Comparison of ENCODE assay signal across 1 cellular context in the genomic region with DNA sequence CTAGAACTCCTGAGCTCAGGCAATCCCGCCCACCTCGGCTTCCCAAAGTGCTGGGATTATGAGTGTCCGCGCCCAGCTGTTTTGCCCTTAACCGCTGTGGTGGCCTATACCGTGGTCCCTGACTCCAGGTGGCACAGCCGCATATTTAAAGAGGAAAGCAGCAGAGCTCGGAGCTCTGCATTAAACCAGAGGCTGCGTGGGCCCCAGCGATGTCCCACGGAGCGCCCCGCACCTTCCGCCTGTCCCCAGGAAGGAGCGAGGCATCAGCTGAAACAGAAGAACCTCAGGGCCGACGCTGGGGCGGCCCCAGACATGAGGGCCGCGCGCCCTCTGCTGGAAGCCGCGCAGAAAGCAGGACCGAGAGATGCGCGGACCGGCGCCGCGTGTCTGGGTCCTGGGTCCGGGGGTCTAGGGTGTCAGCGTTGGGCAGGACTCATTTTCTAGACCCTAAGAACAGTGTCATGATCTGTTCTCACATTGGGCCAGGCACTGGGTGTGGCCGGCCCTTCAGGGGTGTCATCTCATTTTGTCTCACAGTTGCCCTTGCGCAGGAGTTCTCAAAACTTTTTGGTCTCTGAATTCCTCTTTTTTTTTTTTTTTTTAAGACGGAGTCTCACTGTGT.
TF ChIP-seq lines count a peak whose summit lies in the region.

No MANE protein-coding gene starts in this region.

TF ChIP-seq in HEK293, 187 proteins besides CTCF, POLR2A, EP300 and RAD21 (continued from another document and continues in another):
- TF ChIP-seq, protein P1, sequence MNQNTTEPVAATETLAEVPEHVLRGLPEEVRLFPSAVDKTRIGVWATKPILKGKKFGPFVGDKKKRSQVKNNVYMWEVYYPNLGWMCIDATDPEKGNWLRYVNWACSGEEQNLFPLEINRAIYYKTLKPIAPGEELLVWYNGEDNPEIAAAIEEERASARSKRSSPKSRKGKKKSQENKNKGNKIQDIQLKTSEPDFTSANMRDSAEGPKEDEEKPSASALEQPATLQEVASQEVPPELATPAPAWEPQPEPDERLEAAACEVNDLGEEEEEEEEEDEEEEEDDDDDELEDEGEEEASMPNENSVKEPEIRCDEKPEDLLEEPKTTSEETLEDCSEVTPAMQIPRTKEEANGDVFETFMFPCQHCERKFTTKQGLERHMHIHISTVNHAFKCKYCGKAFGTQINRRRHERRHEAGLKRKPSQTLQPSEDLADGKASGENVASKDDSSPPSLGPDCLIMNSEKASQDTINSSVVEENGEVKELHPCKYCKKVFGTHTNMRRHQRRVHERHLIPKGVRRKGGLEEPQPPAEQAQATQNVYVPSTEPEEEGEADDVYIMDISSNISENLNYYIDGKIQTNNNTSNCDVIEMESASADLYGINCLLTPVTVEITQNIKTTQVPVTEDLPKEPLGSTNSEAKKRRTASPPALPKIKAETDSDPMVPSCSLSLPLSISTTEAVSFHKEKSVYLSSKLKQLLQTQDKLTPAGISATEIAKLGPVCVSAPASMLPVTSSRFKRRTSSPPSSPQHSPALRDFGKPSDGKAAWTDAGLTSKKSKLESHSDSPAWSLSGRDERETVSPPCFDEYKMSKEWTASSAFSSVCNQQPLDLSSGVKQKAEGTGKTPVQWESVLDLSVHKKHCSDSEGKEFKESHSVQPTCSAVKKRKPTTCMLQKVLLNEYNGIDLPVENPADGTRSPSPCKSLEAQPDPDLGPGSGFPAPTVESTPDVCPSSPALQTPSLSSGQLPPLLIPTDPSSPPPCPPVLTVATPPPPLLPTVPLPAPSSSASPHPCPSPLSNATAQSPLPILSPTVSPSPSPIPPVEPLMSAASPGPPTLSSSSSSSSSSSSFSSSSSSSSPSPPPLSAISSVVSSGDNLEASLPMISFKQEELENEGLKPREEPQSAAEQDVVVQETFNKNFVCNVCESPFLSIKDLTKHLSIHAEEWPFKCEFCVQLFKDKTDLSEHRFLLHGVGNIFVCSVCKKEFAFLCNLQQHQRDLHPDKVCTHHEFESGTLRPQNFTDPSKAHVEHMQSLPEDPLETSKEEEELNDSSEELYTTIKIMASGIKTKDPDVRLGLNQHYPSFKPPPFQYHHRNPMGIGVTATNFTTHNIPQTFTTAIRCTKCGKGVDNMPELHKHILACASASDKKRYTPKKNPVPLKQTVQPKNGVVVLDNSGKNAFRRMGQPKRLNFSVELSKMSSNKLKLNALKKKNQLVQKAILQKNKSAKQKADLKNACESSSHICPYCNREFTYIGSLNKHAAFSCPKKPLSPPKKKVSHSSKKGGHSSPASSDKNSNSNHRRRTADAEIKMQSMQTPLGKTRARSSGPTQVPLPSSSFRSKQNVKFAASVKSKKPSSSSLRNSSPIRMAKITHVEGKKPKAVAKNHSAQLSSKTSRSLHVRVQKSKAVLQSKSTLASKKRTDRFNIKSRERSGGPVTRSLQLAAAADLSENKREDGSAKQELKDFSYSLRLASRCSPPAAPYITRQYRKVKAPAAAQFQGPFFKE (tag by site-specific recombination; IDR thresholded peaks at IDR 0.05; ENCODE audit: borderline replicate concordance): no peak
- TF ChIP-seq ZBTB17 (tag by site-specific recombination; IDR thresholded peaks at IDR 0.05): no peak
- peak; percentile 43 for TF ChIP-seq ZFHX2 (tag by site-specific recombination; conservative IDR thresholded peaks at IDR 0.05)
- 0 out of 2 replicates have a peak, but pooled peaks have one; percentile 57 for TF ChIP-seq ZNF2 (tag by site-specific recombination; IDR thresholded peaks at IDR 0.05)
- peak; percentile 37; the same call in 1 of the 2 replicates for TF ChIP-seq GLIS2 (tag by site-specific recombination; IDR thresholded peaks at IDR 0.05)
- no peak for TF ChIP-seq ZNF660 (tag by site-specific recombination; IDR thresholded peaks at IDR 0.05)
- TF ChIP-seq SALL2 (tag by site-specific recombination; IDR thresholded peaks at IDR 0.05; ENCODE audit: borderline replicate concordance): no peak
- TF ChIP-seq HOXC10 (CRISPR knock-in tag; IDR thresholded peaks at IDR 0.05): no peak
- TF ChIP-seq ZNF416 (tag by site-specific recombination; IDR thresholded peaks at IDR 0.05): no peak
- no peak for TF ChIP-seq ELK4 (IDR thresholded peaks at IDR 0.05; ENCODE audit: borderline replicate concordance, low read depth, low read length)
- no peak for TF ChIP-seq ZNF354C (tag by site-specific recombination; IDR thresholded peaks at IDR 0.05; ENCODE audit: borderline replicate concordance, low read depth)
- TF ChIP-seq ZNF324 (tag by site-specific recombination; IDR thresholded peaks at IDR 0.05): no peak
- TF ChIP-seq, protein P2, sequence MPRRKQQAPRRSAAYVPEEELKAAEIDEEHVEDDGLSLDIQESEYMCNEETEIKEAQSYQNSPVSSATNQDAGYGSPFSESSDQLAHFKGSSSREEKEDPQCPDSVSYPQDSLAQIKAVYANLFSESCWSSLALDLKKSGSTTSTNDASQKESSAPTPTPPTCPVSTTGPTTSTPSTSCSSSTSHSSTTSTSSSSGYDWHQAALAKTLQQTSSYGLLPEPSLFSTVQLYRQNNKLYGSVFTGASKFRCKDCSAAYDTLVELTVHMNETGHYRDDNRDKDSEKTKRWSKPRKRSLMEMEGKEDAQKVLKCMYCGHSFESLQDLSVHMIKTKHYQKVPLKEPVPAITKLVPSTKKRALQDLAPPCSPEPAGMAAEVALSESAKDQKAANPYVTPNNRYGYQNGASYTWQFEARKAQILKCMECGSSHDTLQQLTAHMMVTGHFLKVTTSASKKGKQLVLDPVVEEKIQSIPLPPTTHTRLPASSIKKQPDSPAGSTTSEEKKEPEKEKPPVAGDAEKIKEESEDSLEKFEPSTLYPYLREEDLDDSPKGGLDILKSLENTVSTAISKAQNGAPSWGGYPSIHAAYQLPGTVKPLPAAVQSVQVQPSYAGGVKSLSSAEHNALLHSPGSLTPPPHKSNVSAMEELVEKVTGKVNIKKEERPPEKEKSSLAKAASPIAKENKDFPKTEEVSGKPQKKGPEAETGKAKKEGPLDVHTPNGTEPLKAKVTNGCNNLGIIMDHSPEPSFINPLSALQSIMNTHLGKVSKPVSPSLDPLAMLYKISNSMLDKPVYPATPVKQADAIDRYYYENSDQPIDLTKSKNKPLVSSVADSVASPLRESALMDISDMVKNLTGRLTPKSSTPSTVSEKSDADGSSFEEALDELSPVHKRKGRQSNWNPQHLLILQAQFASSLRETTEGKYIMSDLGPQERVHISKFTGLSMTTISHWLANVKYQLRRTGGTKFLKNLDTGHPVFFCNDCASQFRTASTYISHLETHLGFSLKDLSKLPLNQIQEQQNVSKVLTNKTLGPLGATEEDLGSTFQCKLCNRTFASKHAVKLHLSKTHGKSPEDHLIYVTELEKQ (tag by site-specific recombination; IDR thresholded peaks at IDR 0.05; ENCODE audit: borderline replicate concordance): no peak
- peak; percentile 60; the same call in 1 of the 2 replicates for TF ChIP-seq ZSCAN30 (tag by site-specific recombination; IDR thresholded peaks at IDR 0.05)
- TF ChIP-seq GLI2 (tag by site-specific recombination; IDR thresholded peaks at IDR 0.05; ENCODE audit: borderline replicate concordance, low read depth): no peak
- no peak for TF ChIP-seq ZNF624 (tag by site-specific recombination; IDR thresholded peaks at IDR 0.05)
- TF ChIP-seq ZNF48 (tag by site-specific recombination; IDR thresholded peaks at IDR 0.05): no peak
- no peak for TF ChIP-seq KLF10 (tag by site-specific recombination; IDR thresholded peaks at IDR 0.05)
- TF ChIP-seq ZNF292 (tag by site-specific recombination; IDR thresholded peaks at IDR 0.05; ENCODE audit: borderline replicate concordance, low read depth): no peak
- TF ChIP-seq ZFP69B (tag by site-specific recombination; IDR thresholded peaks at IDR 0.05): peak; percentile 83
- TF ChIP-seq, protein P3, sequence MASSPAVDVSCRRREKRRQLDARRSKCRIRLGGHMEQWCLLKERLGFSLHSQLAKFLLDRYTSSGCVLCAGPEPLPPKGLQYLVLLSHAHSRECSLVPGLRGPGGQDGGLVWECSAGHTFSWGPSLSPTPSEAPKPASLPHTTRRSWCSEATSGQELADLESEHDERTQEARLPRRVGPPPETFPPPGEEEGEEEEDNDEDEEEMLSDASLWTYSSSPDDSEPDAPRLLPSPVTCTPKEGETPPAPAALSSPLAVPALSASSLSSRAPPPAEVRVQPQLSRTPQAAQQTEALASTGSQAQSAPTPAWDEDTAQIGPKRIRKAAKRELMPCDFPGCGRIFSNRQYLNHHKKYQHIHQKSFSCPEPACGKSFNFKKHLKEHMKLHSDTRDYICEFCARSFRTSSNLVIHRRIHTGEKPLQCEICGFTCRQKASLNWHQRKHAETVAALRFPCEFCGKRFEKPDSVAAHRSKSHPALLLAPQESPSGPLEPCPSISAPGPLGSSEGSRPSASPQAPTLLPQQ (tag by site-specific recombination; IDR thresholded peaks at IDR 0.05): peak; percentile 82
- no peak for TF ChIP-seq ZNF239 (tag by site-specific recombination; IDR thresholded peaks at IDR 0.05)
- no peak for TF ChIP-seq ZNF26 (tag by site-specific recombination; IDR thresholded peaks at IDR 0.05)
- TF ChIP-seq ZBTB49 (tag by site-specific recombination; IDR thresholded peaks at IDR 0.05; ENCODE audit: low read depth): no peak
- TF ChIP-seq KLF16 (tag by site-specific recombination; IDR thresholded peaks at IDR 0.05): no peak
- no peak for TF ChIP-seq ZNF341 (tag by site-specific recombination; IDR thresholded peaks at IDR 0.05; ENCODE audit: low read depth)
- no peak for TF ChIP-seq ZNF791 (tag by site-specific recombination; IDR thresholded peaks at IDR 0.05)
- TF ChIP-seq, protein P4, sequence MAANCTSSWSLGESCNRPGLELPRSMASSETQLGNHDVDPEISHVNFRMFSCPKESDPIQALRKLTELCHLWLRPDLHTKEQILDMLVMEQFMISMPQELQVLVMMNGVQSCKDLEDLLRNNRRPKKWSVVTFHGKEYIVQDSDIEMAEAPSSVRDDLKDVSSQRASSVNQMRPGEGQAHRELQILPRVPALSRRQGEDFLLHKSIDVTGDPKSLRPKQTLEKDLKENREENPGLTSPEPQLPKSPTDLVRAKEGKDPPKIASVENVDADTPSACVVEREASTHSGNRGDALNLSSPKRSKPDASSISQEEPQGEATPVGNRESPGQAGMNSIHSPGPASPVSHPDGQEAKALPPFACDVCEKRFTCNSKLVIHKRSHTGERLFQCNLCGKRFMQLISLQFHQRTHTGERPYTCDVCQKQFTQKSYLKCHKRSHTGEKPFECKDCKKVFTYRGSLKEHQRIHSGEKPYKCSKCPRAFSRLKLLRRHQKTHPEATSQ (tag by site-specific recombination; IDR thresholded peaks at IDR 0.05): no peak
- TF ChIP-seq ZNF274 (IDR thresholded peaks at IDR 0.05; ENCODE audit: low read length): no peak
- TF ChIP-seq ZNF274 (tag by site-specific recombination; IDR thresholded peaks at IDR 0.05; ENCODE audit: borderline replicate concordance): no peak
- TF ChIP-seq, protein P5, sequence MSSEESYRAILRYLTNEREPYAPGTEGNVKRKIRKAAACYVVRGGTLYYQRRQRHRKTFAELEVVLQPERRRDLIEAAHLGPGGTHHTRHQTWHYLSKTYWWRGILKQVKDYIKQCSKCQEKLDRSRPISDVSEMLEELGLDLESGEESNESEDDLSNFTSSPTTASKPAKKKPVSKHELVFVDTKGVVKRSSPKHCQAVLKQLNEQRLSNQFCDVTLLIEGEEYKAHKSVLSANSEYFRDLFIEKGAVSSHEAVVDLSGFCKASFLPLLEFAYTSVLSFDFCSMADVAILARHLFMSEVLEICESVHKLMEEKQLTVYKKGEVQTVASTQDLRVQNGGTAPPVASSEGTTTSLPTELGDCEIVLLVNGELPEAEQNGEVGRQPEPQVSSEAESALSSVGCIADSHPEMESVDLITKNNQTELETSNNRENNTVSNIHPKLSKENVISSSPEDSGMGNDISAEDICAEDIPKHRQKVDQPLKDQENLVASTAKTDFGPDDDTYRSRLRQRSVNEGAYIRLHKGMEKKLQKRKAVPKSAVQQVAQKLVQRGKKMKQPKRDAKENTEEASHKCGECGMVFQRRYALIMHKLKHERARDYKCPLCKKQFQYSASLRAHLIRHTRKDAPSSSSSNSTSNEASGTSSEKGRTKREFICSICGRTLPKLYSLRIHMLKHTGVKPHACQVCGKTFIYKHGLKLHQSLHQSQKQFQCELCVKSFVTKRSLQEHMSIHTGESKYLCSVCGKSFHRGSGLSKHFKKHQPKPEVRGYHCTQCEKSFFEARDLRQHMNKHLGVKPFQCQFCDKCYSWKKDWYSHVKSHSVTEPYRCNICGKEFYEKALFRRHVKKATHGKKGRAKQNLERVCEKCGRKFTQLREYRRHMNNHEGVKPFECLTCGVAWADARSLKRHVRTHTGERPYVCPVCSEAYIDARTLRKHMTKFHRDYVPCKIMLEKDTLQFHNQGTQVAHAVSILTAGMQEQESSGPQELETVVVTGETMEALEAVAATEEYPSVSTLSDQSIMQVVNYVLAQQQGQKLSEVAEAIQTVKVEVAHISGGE (tag by site-specific recombination; conservative IDR thresholded peaks at IDR 0.05; ENCODE audit: low read depth): no peak
- TF ChIP-seq ZBTB20 (tag by site-specific recombination; IDR thresholded peaks at IDR 0.05): no peak
- no peak for TF ChIP-seq ZNF214 (tag by site-specific recombination; IDR thresholded peaks at IDR 0.05; ENCODE audit: borderline replicate concordance)
- 0 out of 2 replicates have a peak, but pooled peaks have one; percentile 28 for TF ChIP-seq SP7 (tag by site-specific recombination; IDR thresholded peaks at IDR 0.05)
